16 cellular contexts compared by ENCODE assay signal in genomic region chr3:50008931-50009330, GRCh38.
DNase-seq lines count a peak whose midpoint lies in the region; ATAC-seq lines count a peak whose summit lies in the region.
"Had no signal": no experiment of that assay in that cellular context is flagged by ENCODE, and none has a peak within 500 bp of the region (broad histone marks: within the 10 kb centered on the region; RNA-seq: fewer than 3 reads in every experiment).

No MANE protein-coding gene starts in this region.

- no peak overlapping the region for H3K4me3 ChIP-seq in SJCRH30
- H3K4me3 ChIP-seq: A549, HAP-1 had no signal

- no peaks in the 10 kb centered on the region for H3K4me1 ChIP-seq in SJCRH30
- H3K4me1 ChIP-seq: A549 had no signal

- ATAC-seq in HG03571 (IDR thresholded peaks at IDR 0.05; ENCODE audit: unreplicated experiment): no peak
- ATAC-seq: activated T-cell treated with anti-CD3 and anti-CD28 coated beads, Interleukin-2, amount 50 U/mL, for 72 hours; sciatic nerve had no signal

- H3K36me3 ChIP-seq in SJCRH30: no peaks in the 10 kb centered on the region; the same call in 1 of the 2 replicates
- H3K36me3 ChIP-seq: HAP-1 had no signal

- no peaks in the 10 kb centered on the region for H3K27me3 ChIP-seq in SJCRH30

- DNase-seq in NCI-H2107 treated with DMSO at 0.1 percent for 48 hours (lab: John Stamatoyannopoulos, UW; ENCODE audit: unreplicated experiment): peak; percentile 37
- DNase-seq in NCI-H2107 (lab: John Stamatoyannopoulos, UW): no peak
- DNase-seq in SJCRH30: peak; percentile 18 to 47
- DNase-seq in fibroblast of peridontal ligament (ENCODE audit: extremely low read depth): peak; percentile 72
- DNase-seq in stromal cell of bone marrow (ENCODE audit: low read depth): peak; percentile 30
- no peak for DNase-seq in medulla oblongata (ENCODE audit: extremely low spot score)
- DNase-seq in stimulated activated CD4-positive, alpha-beta T cell treated with anti-CD3 and anti-CD28 coated beads, Interleukin-12 subunit alpha, Interleukin-12 subunit beta, amount 100 ng/mL, for 4 hours: no peak
- DNase-seq: activated CD4-positive, alpha-beta T cell treated with anti-CD3 and anti-CD28 coated beads for 4 hours; activated T-cell treated with anti-CD3 and anti-CD28 coated beads, Interleukin-2, amount 50 U/mL, for 72 hours; immature natural killer cell; NCI-H1436; NK-92 treated with Interleukin-12 subunit alpha and Interleukin-12 subunit beta, amount 100 ng/mL, for 24 hours had no signal

- H3K9me3 ChIP-seq in SJCRH30 (replicated peaks): no peaks in the 10 kb centered on the region
- H3K9me3 ChIP-seq: A549, HAP-1 had no signal

- H3K27ac ChIP-seq in SJCRH30: no peak overlapping the region
- H3K27ac ChIP-seq: A549 had no signal

Comparison
In these comparisons a context has a peak if more than half of its experiments do, and no peak if none do; other contexts are left out.
1. DNase-seq: peak in NCI-H2107 treated with DMSO at 0.1 percent for 48 hours (single experiment), SJCRH30 (2 of 2), fibroblast of peridontal ligament (single experiment) and stromal cell of bone marrow (single experiment); none in NCI-H2107 (single experiment), medulla oblongata (single experiment) and stimulated activated CD4-positive, alpha-beta T cell treated with anti-CD3 and anti-CD28 coated beads, Interleukin-12 subunit alpha, Interleukin-12 subunit beta, amount 100 ng/mL, for 4 hours (single experiment).